Comparison of ENCODE assay signal across 1 cellular context in the genomic region with DNA sequence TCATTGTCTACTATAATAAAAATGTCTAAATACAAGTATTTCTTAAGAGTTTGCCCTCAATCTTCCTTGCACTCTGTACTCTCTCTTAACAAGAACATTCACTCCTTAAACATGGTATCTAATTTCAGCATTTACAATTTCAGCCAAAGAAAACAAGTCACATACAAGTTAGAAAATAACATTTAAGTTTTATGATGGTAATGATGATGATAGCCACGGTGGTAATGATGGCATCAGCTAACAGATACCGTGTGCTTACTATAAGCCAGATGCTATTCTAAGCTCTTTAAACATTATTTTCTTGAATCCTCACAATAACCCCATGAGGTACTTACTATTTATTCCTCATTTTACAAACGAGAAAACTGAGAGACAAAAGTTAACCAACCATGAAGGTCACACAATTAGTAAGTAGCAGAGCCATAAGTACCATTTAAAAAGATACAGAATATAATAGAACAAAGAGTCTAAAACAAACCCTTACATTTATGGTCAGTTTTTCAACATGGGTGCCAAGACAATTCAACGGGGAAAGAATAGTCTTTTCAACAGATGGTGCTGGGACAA.
TF ChIP-seq lines count a peak whose summit lies in the region.

No MANE protein-coding gene starts in this region.

TF ChIP-seq in HEK293, 187 proteins besides CTCF, POLR2A, EP300 and RAD21 (continued from another document):
- TF ChIP-seq PRDM6 (tag by site-specific recombination; IDR thresholded peaks at IDR 0.05) (peak; percentile 65), ZNF624 (tag by site-specific recombination; IDR thresholded peaks at IDR 0.05) (no peak), BCL11A (tag by site-specific recombination; IDR thresholded peaks at IDR 0.05; ENCODE audit: low read depth) (peak; percentile 72; the same call in 1 of the 2 replicates), ZNF324 (tag by site-specific recombination; IDR thresholded peaks at IDR 0.05) (no peak), SP7 (tag by site-specific recombination; IDR thresholded peaks at IDR 0.05) (peak; percentile 82), ZNF664 (tag by site-specific recombination; IDR thresholded peaks at IDR 0.05) (no peak), ZNF274 (IDR thresholded peaks at IDR 0.05; ENCODE audit: low read length) (no peak), ZNF274 (tag by site-specific recombination; IDR thresholded peaks at IDR 0.05; ENCODE audit: borderline replicate concordance) (no peak), ZNF843 (tag by site-specific recombination; IDR thresholded peaks at IDR 0.05) (peak; percentile 76), ZNF292 (tag by site-specific recombination; IDR thresholded peaks at IDR 0.05; ENCODE audit: borderline replicate concordance, low read depth) (no peak), ZNF350 (tag by site-specific recombination; IDR thresholded peaks at IDR 0.05) (no peak), ZNF423 (tag by site-specific recombination; IDR thresholded peaks at IDR 0.05) (no peak), ZNF660 (tag by site-specific recombination; IDR thresholded peaks at IDR 0.05) (no peak), OVOL3 (tag by site-specific recombination; IDR thresholded peaks at IDR 0.05) (peak; percentile 76), ZEB2 (tag by site-specific recombination; IDR thresholded peaks at IDR 0.05) (0 out of 2 replicates have a peak, but pooled peaks have one; percentile 27)
- TF ChIP-seq, protein P1, sequence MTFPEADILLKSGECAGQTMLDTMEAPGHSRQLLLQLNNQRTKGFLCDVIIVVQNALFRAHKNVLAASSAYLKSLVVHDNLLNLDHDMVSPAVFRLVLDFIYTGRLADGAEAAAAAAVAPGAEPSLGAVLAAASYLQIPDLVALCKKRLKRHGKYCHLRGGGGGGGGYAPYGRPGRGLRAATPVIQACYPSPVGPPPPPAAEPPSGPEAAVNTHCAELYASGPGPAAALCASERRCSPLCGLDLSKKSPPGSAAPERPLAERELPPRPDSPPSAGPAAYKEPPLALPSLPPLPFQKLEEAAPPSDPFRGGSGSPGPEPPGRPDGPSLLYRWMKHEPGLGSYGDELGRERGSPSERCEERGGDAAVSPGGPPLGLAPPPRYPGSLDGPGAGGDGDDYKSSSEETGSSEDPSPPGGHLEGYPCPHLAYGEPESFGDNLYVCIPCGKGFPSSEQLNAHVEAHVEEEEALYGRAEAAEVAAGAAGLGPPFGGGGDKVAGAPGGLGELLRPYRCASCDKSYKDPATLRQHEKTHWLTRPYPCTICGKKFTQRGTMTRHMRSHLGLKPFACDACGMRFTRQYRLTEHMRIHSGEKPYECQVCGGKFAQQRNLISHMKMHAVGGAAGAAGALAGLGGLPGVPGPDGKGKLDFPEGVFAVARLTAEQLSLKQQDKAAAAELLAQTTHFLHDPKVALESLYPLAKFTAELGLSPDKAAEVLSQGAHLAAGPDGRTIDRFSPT (tag by site-specific recombination; IDR thresholded peaks at IDR 0.05): no peak
- TF ChIP-seq, protein P2, sequence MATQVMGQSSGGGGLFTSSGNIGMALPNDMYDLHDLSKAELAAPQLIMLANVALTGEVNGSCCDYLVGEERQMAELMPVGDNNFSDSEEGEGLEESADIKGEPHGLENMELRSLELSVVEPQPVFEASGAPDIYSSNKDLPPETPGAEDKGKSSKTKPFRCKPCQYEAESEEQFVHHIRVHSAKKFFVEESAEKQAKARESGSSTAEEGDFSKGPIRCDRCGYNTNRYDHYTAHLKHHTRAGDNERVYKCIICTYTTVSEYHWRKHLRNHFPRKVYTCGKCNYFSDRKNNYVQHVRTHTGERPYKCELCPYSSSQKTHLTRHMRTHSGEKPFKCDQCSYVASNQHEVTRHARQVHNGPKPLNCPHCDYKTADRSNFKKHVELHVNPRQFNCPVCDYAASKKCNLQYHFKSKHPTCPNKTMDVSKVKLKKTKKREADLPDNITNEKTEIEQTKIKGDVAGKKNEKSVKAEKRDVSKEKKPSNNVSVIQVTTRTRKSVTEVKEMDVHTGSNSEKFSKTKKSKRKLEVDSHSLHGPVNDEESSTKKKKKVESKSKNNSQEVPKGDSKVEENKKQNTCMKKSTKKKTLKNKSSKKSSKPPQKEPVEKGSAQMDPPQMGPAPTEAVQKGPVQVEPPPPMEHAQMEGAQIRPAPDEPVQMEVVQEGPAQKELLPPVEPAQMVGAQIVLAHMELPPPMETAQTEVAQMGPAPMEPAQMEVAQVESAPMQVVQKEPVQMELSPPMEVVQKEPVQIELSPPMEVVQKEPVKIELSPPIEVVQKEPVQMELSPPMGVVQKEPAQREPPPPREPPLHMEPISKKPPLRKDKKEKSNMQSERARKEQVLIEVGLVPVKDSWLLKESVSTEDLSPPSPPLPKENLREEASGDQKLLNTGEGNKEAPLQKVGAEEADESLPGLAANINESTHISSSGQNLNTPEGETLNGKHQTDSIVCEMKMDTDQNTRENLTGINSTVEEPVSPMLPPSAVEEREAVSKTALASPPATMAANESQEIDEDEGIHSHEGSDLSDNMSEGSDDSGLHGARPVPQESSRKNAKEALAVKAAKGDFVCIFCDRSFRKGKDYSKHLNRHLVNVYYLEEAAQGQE (tag by site-specific recombination; IDR thresholded peaks at IDR 0.05): no peak
